20 cellular contexts compared by ENCODE assay signal in genomic region chr7:22427122-22427503, GRCh38.
"Had no signal": no experiment of that assay in that cellular context is flagged by ENCODE, and none has a peak within 500 bp of the region (broad histone marks: within the 10 kb centered on the region; RNA-seq: fewer than 3 reads in every experiment).

No MANE protein-coding gene starts in this region.

- DNase-seq: activated T-cell treated with anti-CD3 and anti-CD28 coated beads, Interleukin-2, amount 50 U/mL, for 1 hour; aorta; effector memory CD4-positive, alpha-beta T cell; kidney glomerular epithelial cell; left ventricle myocardium inferior; mammary epithelial cell; ovary; psoas muscle; T1000; thyroid gland; upper lobe of right lung had no signal

- H3K4me3 Mint-ChIP-seq: activated T-helper 17 cell treated with anti-CD3 and anti-CD28 coated beads, Interleukin-2, amount 50 U/mL, for 72 hours; brain; dendritic cell treated with granulocyte-macrophage colony-stimulating factor and Interleukin-4, amounts not matched to agents 40 ng/mL and 50 ng/mL, for 4 days; natural killer cell treated with Interleukin-12 subunit alpha and Interleukin-12 subunit beta and Interleukin-15 and Interleukin-18, amount 100 ng/mL, for 72 hours; stimulated activated naive CD8-positive, alpha-beta T cell treated with anti-CD3 and anti-CD28 coated beads, Interleukin-15, Interleukin-2, amounts not matched to agents 100 ng/mL and 50 ng/mL, for 24 hours; T-helper 1 cell treated with Interleukin-12 subunit alpha and Interleukin-12 subunit beta and Interleukin-4 antibody, amounts not matched to agents 30 μg/mL and 1 μg/mL, for 36 hours; WTC11 had no signal

- ATAC-seq: activated naive CD4-positive, alpha-beta T cell treated with anti-CD3 and anti-CD28 coated beads, Interleukin-2, amount 50 U/mL, for 72 hours; activated T-helper 17 cell treated with anti-CD3 and anti-CD28 coated beads, Interleukin-2, amount 50 U/mL, for 72 hours; psoas muscle; upper lobe of right lung; WTC11 had no signal

- H3K4me1 ChIP-seq: left ventricle myocardium inferior, psoas muscle, right atrium auricular region, thyroid gland, upper lobe of right lung had no signal

- H3K27me3 Mint-ChIP-seq: activated T-helper 17 cell treated with anti-CD3 and anti-CD28 coated beads, Interleukin-2, amount 50 U/mL, for 72 hours; dendritic cell treated with granulocyte-macrophage colony-stimulating factor and Interleukin-4, amounts not matched to agents 40 ng/mL and 50 ng/mL, for 4 days; natural killer cell treated with Interleukin-12 subunit alpha and Interleukin-12 subunit beta and Interleukin-15 and Interleukin-18, amount 100 ng/mL, for 72 hours; stimulated activated naive CD8-positive, alpha-beta T cell treated with anti-CD3 and anti-CD28 coated beads, Interleukin-15, Interleukin-2, amounts not matched to agents 100 ng/mL and 50 ng/mL, for 24 hours had no signal

- H3K36me3 Mint-ChIP-seq: activated naive CD4-positive, alpha-beta T cell treated with anti-CD3 and anti-CD28 coated beads, Interleukin-2, amount 50 U/mL, for 72 hours; brain; natural killer cell treated with Interleukin-12 subunit alpha and Interleukin-12 subunit beta and Interleukin-15 and Interleukin-18, amount 100 ng/mL, for 72 hours; WTC11 had no signal

- H3K9me3 ChIP-seq: left ventricle myocardium inferior, ovary, psoas muscle, right atrium auricular region, thyroid gland, upper lobe of right lung had no signal

- H3K36me3 ChIP-seq: left ventricle myocardium inferior, ovary, right atrium auricular region, thyroid gland, upper lobe of right lung had no signal

- H3K27ac ChIP-seq: left ventricle myocardium inferior, ovary, psoas muscle, right atrium auricular region, thyroid gland, upper lobe of right lung had no signal

- H3K9me3 Mint-ChIP-seq: activated naive CD4-positive, alpha-beta T cell treated with anti-CD3 and anti-CD28 coated beads, Interleukin-2, amount 50 U/mL, for 72 hours; activated T-helper 17 cell treated with anti-CD3 and anti-CD28 coated beads, Interleukin-2, amount 50 U/mL, for 72 hours; brain; dendritic cell treated with granulocyte-macrophage colony-stimulating factor and Interleukin-4, amounts not matched to agents 40 ng/mL and 50 ng/mL, for 4 days; natural killer cell treated with Interleukin-12 subunit alpha and Interleukin-12 subunit beta and Interleukin-15 and Interleukin-18, amount 100 ng/mL, for 72 hours; stimulated activated naive CD8-positive, alpha-beta T cell treated with anti-CD3 and anti-CD28 coated beads, Interleukin-15, Interleukin-2, amounts not matched to agents 100 ng/mL and 50 ng/mL, for 24 hours; T-helper 1 cell treated with Interleukin-12 subunit alpha and Interleukin-12 subunit beta and Interleukin-4 antibody, amounts not matched to agents 30 μg/mL and 1 μg/mL, for 36 hours; WTC11 had no signal

- H3K27me3 ChIP-seq: ovary, right atrium auricular region, thyroid gland, upper lobe of right lung had no signal

- H3K4me3 ChIP-seq: left ventricle myocardium inferior, ovary, psoas muscle, right atrium auricular region, thyroid gland, upper lobe of right lung had no signal

- H3K4me1 Mint-ChIP-seq: activated T-helper 17 cell treated with anti-CD3 and anti-CD28 coated beads, Interleukin-2, amount 50 U/mL, for 72 hours had no signal

- H3K27ac Mint-ChIP-seq: activated naive CD4-positive, alpha-beta T cell treated with anti-CD3 and anti-CD28 coated beads, Interleukin-2, amount 50 U/mL, for 72 hours; activated T-helper 17 cell treated with anti-CD3 and anti-CD28 coated beads, Interleukin-2, amount 50 U/mL, for 72 hours; brain; dendritic cell treated with granulocyte-macrophage colony-stimulating factor and Interleukin-4, amounts not matched to agents 40 ng/mL and 50 ng/mL, for 4 days; natural killer cell treated with Interleukin-12 subunit alpha and Interleukin-12 subunit beta and Interleukin-15 and Interleukin-18, amount 100 ng/mL, for 72 hours; stimulated activated naive CD8-positive, alpha-beta T cell treated with anti-CD3 and anti-CD28 coated beads, Interleukin-15, Interleukin-2, amounts not matched to agents 100 ng/mL and 50 ng/mL, for 24 hours; T-helper 1 cell treated with Interleukin-12 subunit alpha and Interleukin-12 subunit beta and Interleukin-4 antibody, amounts not matched to agents 30 μg/mL and 1 μg/mL, for 36 hours; WTC11 had no signal
